Comparison of ENCODE assay signal across 1 cellular context in genomic region chr2:96507957-96508520, GRCh38.
TF ChIP-seq lines count a peak whose summit lies in the region.

No MANE protein-coding gene starts in this region.

TF ChIP-seq in HepG2, 621 proteins besides CTCF, POLR2A, EP300 and RAD21 (continued from another document and continues in another):
- TF ChIP-seq NFAT5 (CRISPR knock-in tag; IDR thresholded peaks at IDR 0.05) (no peak), ELF1 (CRISPR knock-in tag; IDR thresholded peaks at IDR 0.05) (no peak), SAP130 (CRISPR knock-in tag; IDR thresholded peaks at IDR 0.05; ENCODE audit: low read depth) (peak; percentile 45), ZNF639 (CRISPR knock-in tag; conservative IDR thresholded peaks at IDR 0.05) (no peak), NR2C2 (CRISPR knock-in tag; IDR thresholded peaks at IDR 0.05; ENCODE audit: borderline replicate concordance) (0 out of 2 replicates have a peak, but pooled peaks have one; percentile 31), TEAD2 (CRISPR knock-in tag; IDR thresholded peaks at IDR 0.05) (no peak), MEF2D (CRISPR knock-in tag; IDR thresholded peaks at IDR 0.05) (no peak; the same call in 1 of the 2 replicates), TBP (CRISPR knock-in tag; IDR thresholded peaks at IDR 0.05) (no peak), ZSCAN25 (CRISPR knock-in tag; IDR thresholded peaks at IDR 0.05) (no peak), ZBTB8A (CRISPR knock-in tag; IDR thresholded peaks at IDR 0.05; ENCODE audit: borderline replicate concordance, low read depth) (no peak), ZNF18 (CRISPR knock-in tag; IDR thresholded peaks at IDR 0.05; ENCODE audit: insufficient replicate concordance) (no peak), SMAD9 (CRISPR knock-in tag; IDR thresholded peaks at IDR 0.05) (peak; percentile 47; the same call in 1 of the 2 replicates), GLI4 (CRISPR knock-in tag; IDR thresholded peaks at IDR 0.05; ENCODE audit: borderline replicate concordance) (no peak), NFRKB (IDR thresholded peaks at IDR 0.05) (no peak), ZNF503 (CRISPR knock-in tag; IDR thresholded peaks at IDR 0.05) (no peak), GZF1 (CRISPR knock-in tag; IDR thresholded peaks at IDR 0.05) (0 out of 2 replicates have a peak, but pooled peaks have one; percentile 32), GFI1 (CRISPR knock-in tag; IDR thresholded peaks at IDR 0.05; ENCODE audit: borderline replicate concordance) (no peak), GATAD1 (CRISPR knock-in tag; IDR thresholded peaks at IDR 0.05) (no peak), FOXO4 (CRISPR knock-in tag; conservative IDR thresholded peaks at IDR 0.05) (no peak), THAP9 (CRISPR knock-in tag; IDR thresholded peaks at IDR 0.05; ENCODE audit: borderline replicate concordance) (no peak), KAT7 (CRISPR knock-in tag; IDR thresholded peaks at IDR 0.05; ENCODE audit: borderline replicate concordance) (no peak), BRD4 (CRISPR knock-in tag; IDR thresholded peaks at IDR 0.05) (no peak), HNRNPL (IDR thresholded peaks at IDR 0.05; ENCODE audit: low read depth, low read length) (peak; percentile 82), ZBTB39 (CRISPR knock-in tag; IDR thresholded peaks at IDR 0.05) (no peak), SIN3A (IDR thresholded peaks at IDR 0.05; ENCODE audit: borderline replicate concordance, low read depth, low read length) (no peak), MAF1 (CRISPR knock-in tag; IDR thresholded peaks at IDR 0.05; ENCODE audit: borderline replicate concordance) (no peak), NCOA2 (CRISPR knock-in tag; IDR thresholded peaks at IDR 0.05) (no peak), DNMT1 (CRISPR knock-in tag; IDR thresholded peaks at IDR 0.05) (0 out of 2 replicates have a peak, but pooled peaks have one; percentile 82), ZHX1 (CRISPR knock-in tag; IDR thresholded peaks at IDR 0.05; ENCODE audit: low read depth) (0 out of 2 replicates have a peak, but pooled peaks have one; percentile 47), SUZ12 (IDR thresholded peaks at IDR 0.05; ENCODE audit: low read depth, low read length) (no peak), ZNF101 (CRISPR knock-in tag; IDR thresholded peaks at IDR 0.05; ENCODE audit: borderline replicate concordance, low read depth) (no peak), ZNF33B (CRISPR knock-in tag; IDR thresholded peaks at IDR 0.05) (0 out of 2 replicates have a peak, but pooled peaks have one; percentile 63), FOSL2 (CRISPR knock-in tag; IDR thresholded peaks at IDR 0.05) (peak; percentile 41), UBTF (CRISPR knock-in tag; IDR thresholded peaks at IDR 0.05) (peak; percentile 55; the same call in 1 of the 2 replicates), KMT2A (CRISPR knock-in tag; IDR thresholded peaks at IDR 0.05) (0 out of 2 replicates have a peak, but pooled peaks have one; percentile 45), TGIF2 (CRISPR knock-in tag; IDR thresholded peaks at IDR 0.05) (no peak), HNF4A (CRISPR knock-in tag; IDR thresholded peaks at IDR 0.05) (peak; percentile 57), RXRB (CRISPR knock-in tag; IDR thresholded peaks at IDR 0.05; ENCODE audit: borderline replicate concordance) (peak; percentile 62)
